22 cellular contexts compared by ENCODE assay signal in the genomic region with DNA sequence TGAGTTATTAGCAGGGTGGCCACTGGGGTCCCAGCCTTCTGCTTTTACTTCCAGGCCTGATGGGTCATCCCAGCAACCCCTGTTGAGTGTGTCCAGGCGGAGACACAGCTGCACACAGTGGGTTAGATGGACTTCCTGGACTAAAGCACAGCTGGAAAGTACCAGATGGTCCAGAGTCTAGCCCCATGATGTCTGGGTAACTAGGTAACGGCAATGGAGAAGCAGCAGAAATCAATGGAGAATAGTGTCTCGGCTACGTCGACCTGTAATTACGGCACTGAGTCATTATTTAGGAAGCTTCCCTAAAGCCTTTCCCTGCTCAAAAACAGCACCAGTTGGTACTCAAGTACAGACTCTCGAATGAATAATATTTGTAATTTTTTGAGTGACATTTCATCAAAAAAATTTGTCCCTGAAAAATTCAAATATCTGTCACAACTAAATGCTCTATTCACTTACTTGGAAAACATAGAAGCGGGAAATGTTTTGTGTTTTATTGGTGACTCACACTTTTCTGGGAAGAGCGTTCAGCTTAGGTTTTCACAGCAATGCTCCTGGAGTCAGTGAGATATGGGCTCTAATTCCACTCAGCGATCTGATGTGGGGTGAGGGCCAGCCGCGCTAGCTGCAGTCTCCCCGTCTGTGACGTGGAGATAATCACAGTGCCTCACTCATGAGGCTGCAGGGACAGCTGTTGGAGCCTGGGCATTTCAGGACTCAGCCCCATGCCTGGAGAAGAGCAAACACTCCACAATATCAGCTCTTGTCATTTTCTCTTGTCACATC. TPM values are rescaled to one million over a fixed set of nuclear protein-coding genes. Genes with fewer than 3 reads are reported as not detected.
DNase-seq lines count a peak whose midpoint lies in the region; ATAC-seq, FAIRE-seq and TF ChIP-seq lines count a peak whose summit lies in the region.
"Had no signal": no experiment of that assay in that cellular context is flagged by ENCODE, and none has a peak within 500 bp of the region (broad histone marks: within the 10 kb centered on the region; RNA-seq: fewer than 3 reads in every experiment).

No MANE protein-coding gene starts in this region.

- no peak for ATAC-seq in pancreas
- ATAC-seq: activated CD4-positive, CD25-positive, alpha-beta regulatory T cell treated with anti-CD3 and anti-CD28 coated beads, Interleukin-2, amount 50 U/mL, for 24 hours; right lobe of liver had no signal

- H3K9me3 ChIP-seq in BE2C, result no peaks in the 10 kb centered on the region; the same call in 1 of the 2 replicates
- H3K9me3 ChIP-seq in MG63, result no peaks in the 10 kb centered on the region
- no peaks in the 10 kb centered on the region for H3K9me3 ChIP-seq in pancreas
- H3K9me3 ChIP-seq: breast epithelium, neutrophil, right lobe of liver, thoracic aorta had no signal

- intact Hi-C loops in pancreas (cut with DNase I), result no loop called here

- no peaks in the 10 kb centered on the region for H3K27me3 ChIP-seq in BE2C
- no peaks in the 10 kb centered on the region for H3K27me3 ChIP-seq in MG63
- H3K27me3 ChIP-seq in pancreas, result no peaks in the 10 kb centered on the region
- H3K27me3 ChIP-seq: breast epithelium, right lobe of liver had no signal

- peak overlapping the region; percentile 17; the same call in 1 of the 2 replicates for H3K4me3 ChIP-seq in BE2C (ENCODE audit: low read depth, low read length)
- no peak overlapping the region for H3K4me3 ChIP-seq in MG63
- H3K4me3 ChIP-seq in fibroblast of the aortic adventitia (ENCODE audit: low read depth, low read length), result no peak overlapping the region
- H3K4me3 ChIP-seq in pancreas, result no peak overlapping the region
- H3K4me3 ChIP-seq: breast epithelium, right lobe of liver, thoracic aorta had no signal

- H3K27me3 Mint-ChIP-seq in activated naive CD8-positive, alpha-beta T cell treated with anti-CD3 and anti-CD28 coated beads for 36 hours, result no peaks in the 10 kb centered on the region
- no peaks in the 10 kb centered on the region for H3K27me3 Mint-ChIP-seq in mesothelial cell of epicardium (ENCODE audit: low read depth)
- H3K27me3 Mint-ChIP-seq: CD8-positive, alpha-beta memory T cell had no signal

- no peak for FAIRE-seq in pancreas (lab: Jason Lieb, UNC)
- FAIRE-seq: islet of Langerhans had no signal

- WGBS in pancreas, 2 donors, result 88 to 91% methylated on average over 14 of the region's 14 CpGs

- H3K27ac ChIP-seq in pancreas, result no peak overlapping the region
- H3K27ac ChIP-seq: breast epithelium, neutrophil, right lobe of liver, thoracic aorta had no signal

- no peak overlapping the region for H3K4me3 Mint-ChIP-seq in activated naive CD8-positive, alpha-beta T cell treated with anti-CD3 and anti-CD28 coated beads for 36 hours
- H3K4me3 Mint-ChIP-seq in mesothelial cell of epicardium, result no peak overlapping the region
- H3K4me3 Mint-ChIP-seq: activated naive CD4-positive, alpha-beta T cell treated with anti-CD3 and anti-CD28 coated beads, Interleukin-2, amount 10 ng/mL, durations not matched to agents 7 days and 5 days; CD8-positive, alpha-beta memory T cell had no signal

- DNase-seq in BE2C (peak; percentile 76), MG63 (peak; percentile 51), RPMI7951 (ENCODE audit: low read depth) (peak; percentile 82), fibroblast of the aortic adventitia (ENCODE audit: low read depth) (peak; percentile 59), pancreas (no peak), mesothelial cell of epicardium (ENCODE audit: low spot score in 2 of 2, unreplicated experiment in 2 of 2) (no peak), GM10266 (ENCODE audit: extremely low spot score) (no peak)
- DNase-seq in activated naive CD8-positive, alpha-beta T cell treated with anti-CD3 and anti-CD28 coated beads for 36 hours, result no peak
- DNase-seq: activated CD8-positive, alpha-beta memory T cell treated with anti-CD3 and anti-CD28 coated beads, Interleukin-2, amount 50 U/mL, for 4 hours; activated naive CD4-positive, alpha-beta T cell treated with anti-CD3 and anti-CD28 coated beads, Interleukin-2, amount 10 ng/mL, durations not matched to agents 7 days and 5 days; CD8-positive, alpha-beta memory T cell; effector CD4-positive, alpha-beta T cell; GDM1; midbrain; NCI-H2171 treated with DMSO at 0.1 percent for 48 hours; right lobe of liver; stimulated activated CD4-positive, alpha-beta T cell treated with anti-CD3 and anti-CD28 coated beads, Interleukin-2, amount 100 ng/mL, for 48 hours had no signal

- H3K9me3 Mint-ChIP-seq in activated naive CD8-positive, alpha-beta T cell treated with anti-CD3 and anti-CD28 coated beads for 36 hours, result no peaks in the 10 kb centered on the region
- no peaks in the 10 kb centered on the region for H3K9me3 Mint-ChIP-seq in mesothelial cell of epicardium
- H3K9me3 Mint-ChIP-seq: activated naive CD4-positive, alpha-beta T cell treated with anti-CD3 and anti-CD28 coated beads, Interleukin-2, amount 10 ng/mL, durations not matched to agents 7 days and 5 days; CD8-positive, alpha-beta memory T cell had no signal

- H3K4me1 ChIP-seq in BE2C, result peaks cover 14% of the 10 kb centered on the region
- H3K4me1 ChIP-seq in pancreas, result no peaks in the 10 kb centered on the region
- H3K4me1 ChIP-seq: breast epithelium, right lobe of liver had no signal

- H3K27ac Mint-ChIP-seq in activated naive CD8-positive, alpha-beta T cell treated with anti-CD3 and anti-CD28 coated beads for 36 hours, result no peak overlapping the region
- no peak overlapping the region for H3K27ac Mint-ChIP-seq in mesothelial cell of epicardium
- H3K27ac Mint-ChIP-seq: activated naive CD4-positive, alpha-beta T cell treated with anti-CD3 and anti-CD28 coated beads, Interleukin-2, amount 10 ng/mL, durations not matched to agents 7 days and 5 days; CD8-positive, alpha-beta memory T cell had no signal

- TF ChIP-seq CTCF in BE2C (IDR thresholded peaks at IDR 0.05; ENCODE audit: low read depth, low read length), result no peak
- TF ChIP-seq CTCF in fibroblast of the aortic adventitia (IDR thresholded peaks at IDR 0.05; ENCODE audit: insufficient read depth, low read length), result no peak
- no peak for TF ChIP-seq CTCF in pancreas (IDR thresholded peaks at IDR 0.05)
- TF ChIP-seq CTCF in mesothelial cell of epicardium (IDR thresholded peaks at IDR 0.05; ENCODE audit: unreplicated experiment), result no peak
- TF ChIP-seq CTCF in GM10266 (IDR thresholded peaks at IDR 0.05; ENCODE audit: control insufficient read depth, insufficient read depth, low read depth, missing control alignments), result no peak

- H3K4me1 Mint-ChIP-seq in activated naive CD8-positive, alpha-beta T cell treated with anti-CD3 and anti-CD28 coated beads for 36 hours, result peaks cover 8% of the 10 kb centered on the region
- H3K4me1 Mint-ChIP-seq in mesothelial cell of epicardium, result no peaks in the 10 kb centered on the region
- H3K4me1 Mint-ChIP-seq: activated naive CD4-positive, alpha-beta T cell treated with anti-CD3 and anti-CD28 coated beads, Interleukin-2, amount 10 ng/mL, durations not matched to agents 7 days and 5 days; CD8-positive, alpha-beta memory T cell had no signal

- H3K36me3 ChIP-seq in BE2C (no peaks in the 10 kb centered on the region), MG63 (no peaks in the 10 kb centered on the region), pancreas (no peaks in the 10 kb centered on the region)
- H3K36me3 ChIP-seq: breast epithelium, neutrophil, right lobe of liver, thoracic aorta had no signal

- H3K36me3 Mint-ChIP-seq in activated naive CD8-positive, alpha-beta T cell treated with anti-CD3 and anti-CD28 coated beads for 36 hours, result no peaks in the 10 kb centered on the region
- no peaks in the 10 kb centered on the region for H3K36me3 Mint-ChIP-seq in mesothelial cell of epicardium
- H3K36me3 Mint-ChIP-seq: activated naive CD4-positive, alpha-beta T cell treated with anti-CD3 and anti-CD28 coated beads, Interleukin-2, amount 10 ng/mL, durations not matched to agents 7 days and 5 days had no signal

RNA-seq across cellular contexts. Expression of a gene that starts 16.2 kb away (rescaled TPM):
- polyA plus RNA-seq in BE2C (2012; ENCODE audit: insufficient read depth, insufficient read length, low read depth), result 30.7 TPM
- 0.91 and 1.8 TPM in 2 replicates for total RNA-seq in MG63 (2014; rRNA removed; shearing (Covaris generic); ENCODE audit: low replicate concordance)
- 43.0 and 43.5 TPM in 2 replicates for total RNA-seq in RPMI7951 (2014; rRNA removed; shearing (Covaris generic))
- total RNA-seq in fibroblast of the aortic adventitia (ENCODE audit: low replicate concordance) (33.7 and 136 TPM in 2 replicates), pancreas (10 to 100 TPM in 1 of 6 donors, 1 to 10 TPM in 5; 2.4 to 15.4 (median 4.9) TPM), mesothelial cell of epicardium (18.4 to 21.4 TPM (median 20.7 TPM) in 3 replicates)
- polyA plus RNA-seq in pancreas, result 1 to 10 TPM; 2.8 to 6.6 TPM
- total RNA-seq in activated naive CD8-positive, alpha-beta T cell treated with anti-CD3 and anti-CD28 coated beads for 36 hours, result 10 to 100 TPM; 65.1 to 65.5 TPM

Comparison
In these comparisons a context has a peak if more than half of its experiments do, and no peak if none do; other contexts are left out.
1. DNase-seq: peak in BE2C (single experiment), MG63 (single experiment), RPMI7951 (single experiment) and fibroblast of the aortic adventitia (single experiment); none in pancreas (0 of 6), activated naive CD8-positive, alpha-beta T cell treated with anti-CD3 and anti-CD28 coated beads for 36 hours (single experiment), mesothelial cell of epicardium (0 of 2) and GM10266 (single experiment).